In the genomic region with DNA sequence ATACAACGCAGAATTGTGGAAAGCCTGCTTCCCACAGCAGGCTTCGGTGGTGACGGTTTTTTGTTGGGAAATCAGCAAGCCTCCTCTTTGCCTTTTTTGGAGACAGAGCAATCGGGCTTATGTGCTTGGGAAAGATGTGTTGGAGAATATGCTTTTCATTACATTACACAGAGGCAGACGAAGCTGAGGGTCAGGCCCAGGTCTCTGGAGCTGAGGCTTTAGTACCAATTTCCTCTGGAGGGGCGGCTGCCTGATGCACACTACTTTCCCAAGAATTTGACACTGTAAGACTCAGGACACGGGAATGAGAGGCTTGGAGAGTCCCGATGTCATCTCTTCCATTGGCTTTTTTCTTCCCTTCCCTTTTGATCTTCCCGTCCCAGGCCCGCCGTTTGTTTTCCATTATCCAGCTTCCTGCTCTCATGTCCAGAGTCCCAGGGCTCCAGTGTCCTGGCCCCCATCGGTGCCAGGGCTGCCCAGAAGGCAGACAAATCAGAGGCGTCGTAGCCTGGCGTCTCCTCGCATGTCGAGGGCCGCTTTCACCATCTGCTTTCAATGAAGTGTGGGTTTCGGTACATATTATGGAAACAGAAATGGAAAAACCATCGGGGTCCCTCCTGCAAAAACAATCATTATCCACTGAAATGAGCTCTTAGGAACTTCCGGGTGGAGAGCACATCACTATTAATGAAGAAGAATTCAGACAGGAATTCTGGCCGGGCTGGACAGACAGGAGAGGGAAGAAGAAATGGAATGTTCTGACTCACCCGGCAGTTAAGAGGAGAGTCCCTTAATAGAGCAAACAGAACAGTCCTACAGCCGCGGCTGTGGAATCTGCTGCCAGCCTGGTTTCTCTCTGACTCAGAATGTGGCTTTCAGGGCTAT, we compare ENCODE assay signal across 9 cellular contexts.
DNase-seq lines count a peak whose midpoint lies in the region; ATAC-seq and TF ChIP-seq lines count a peak whose summit lies in the region.
"Had no signal": no experiment of that assay in that cellular context is flagged by ENCODE, and none has a peak within 500 bp of the region (broad histone marks: within the 10 kb centered on the region; RNA-seq: fewer than 3 reads in every experiment).

No MANE protein-coding gene starts in this region.

- no peaks in the 10 kb centered on the region for H3K36me3 ChIP-seq in muscle layer of colon (ENCODE audit: insufficient read depth, low read length)

- no peak overlapping the region for H3K4me3 Mint-ChIP-seq in CD4-positive, alpha-beta T cell
- H3K4me3 Mint-ChIP-seq: CD4-positive, alpha-beta memory T cell had no signal

- intact Hi-C loops in CD4-positive, alpha-beta T cell (cut with DNase I, micrococcal nuclease): no loop called here

- no peak for ATAC-seq in CD4-positive, alpha-beta T cell (ENCODE audit: poor library complexity)
- ATAC-seq in GM18873 (IDR thresholded peaks at IDR 0.05; ENCODE audit: low FRiP score, unreplicated experiment): no peak

- no peaks in the 10 kb centered on the region for H3K9me3 ChIP-seq in muscle layer of colon (ENCODE audit: low read length)
- no peaks in the 10 kb centered on the region for H3K9me3 ChIP-seq in CD4-positive, alpha-beta T cell (ENCODE audit: control insufficient read depth, low read length)

- no peak for TF ChIP-seq CTCF in CD4-positive, alpha-beta T cell (IDR thresholded peaks at IDR 0.05)

- no peaks in the 10 kb centered on the region for H3K36me3 Mint-ChIP-seq in CD4-positive, alpha-beta T cell (ENCODE audit: low read depth)
- H3K36me3 Mint-ChIP-seq: CD4-positive, alpha-beta memory T cell had no signal

- H3K9me3 Mint-ChIP-seq in CD4-positive, alpha-beta T cell: no peaks in the 10 kb centered on the region
- H3K9me3 Mint-ChIP-seq: CD4-positive, alpha-beta memory T cell had no signal

- peak; percentile 92 for DNase-seq in A172 (ENCODE audit: low spot score)
- peak; percentile 38 for DNase-seq in HS-27A (ENCODE audit: low read depth)
- DNase-seq in dedifferentiated amniotic fluid mesenchymal stem cell (ENCODE audit: extremely low spot score): peak; percentile 79
- no peak for DNase-seq in AML-193 (lab: John Stamatoyannopoulos, UW)
- no peak for DNase-seq in CD4-positive, alpha-beta T cell
- no peak for DNase-seq in NCI-H1105 treated with DMSO at 0.1 percent for 48 hours (lab: John Stamatoyannopoulos, UW)
- DNase-seq: CD4-positive, alpha-beta memory T cell had no signal

- POLR2A ChIA-PET in CD4-positive, alpha-beta T cell (lab: Charles Lee): no interaction called here

- CTCF ChIA-PET in CD4-positive, alpha-beta T cell (lab: Charles Lee): no interaction called here

- H3K4me3 ChIP-seq in muscle layer of colon (ENCODE audit: low read depth in 1 of 2, low read length in 2 of 2): no peak overlapping the region

- H3K27me3 Mint-ChIP-seq in CD4-positive, alpha-beta T cell: peaks cover 16% of the 10 kb centered on the region

- H3K4me1 Mint-ChIP-seq in CD4-positive, alpha-beta T cell (ENCODE audit: low read depth): no peaks in the 10 kb centered on the region

- H3K9ac ChIP-seq in muscle layer of colon (ENCODE audit: low read length): no peak overlapping the region

- no peak overlapping the region for H3K27ac Mint-ChIP-seq in CD4-positive, alpha-beta T cell
- H3K27ac Mint-ChIP-seq: CD4-positive, alpha-beta memory T cell had no signal

- peak overlapping the region; percentile 53 for H3K27ac ChIP-seq in muscle layer of colon (ENCODE audit: low read depth, low read length)
- H3K27ac ChIP-seq in CD4-positive, alpha-beta T cell (ENCODE audit: low read depth, low read length): no peak overlapping the region

- peaks cover 52% of the 10 kb centered on the region for H3K4me1 ChIP-seq in muscle layer of colon (ENCODE audit: insufficient read depth, low read length)

- H3K27me3 ChIP-seq in muscle layer of colon (ENCODE audit: control insufficient read depth in 1 of 2, insufficient read depth in 2 of 2, low read length in 2 of 2): no peaks in the 10 kb centered on the region
- H3K27me3 ChIP-seq in CD4-positive, alpha-beta T cell (ENCODE audit: control insufficient read depth, insufficient read depth, low read length): no peaks in the 10 kb centered on the region

Comparison
In these comparisons a context has a peak if more than half of its experiments do, and no peak if none do; other contexts are left out.
1. DNase-seq: peak in A172 (single experiment), HS-27A (single experiment) and dedifferentiated amniotic fluid mesenchymal stem cell (single experiment); none in AML-193 (0 of 2), CD4-positive, alpha-beta T cell (0 of 10) and NCI-H1105 treated with DMSO at 0.1 percent for 48 hours (single experiment).